18 cellular contexts compared by ENCODE assay signal in genomic region chr14:68899033-68899603, GRCh38.
A peak's percentile ranks its signal among the peaks of the same experiment; 100 is the strongest.
DNase-seq lines count a peak whose midpoint lies in the region; ATAC-seq, FAIRE-seq and TF ChIP-seq lines count a peak whose summit lies in the region.
"Had no signal": no experiment of that assay in that cellular context is flagged by ENCODE, and none has a peak within 500 bp of the region (broad histone marks: within the 10 kb centered on the region; RNA-seq: fewer than 3 reads in every experiment).

No MANE protein-coding gene starts in this region.

- no peaks in the 10 kb centered on the region for H3K9me1 ChIP-seq in keratinocyte (ENCODE audit: control insufficient read depth, extremely low read depth, insufficient read depth, low read length)

- no peak overlapping the region for H2AFZ ChIP-seq in keratinocyte (ENCODE audit: control insufficient read depth, low read length)

- H3K27ac ChIP-seq in keratinocyte (ENCODE audit: control insufficient read depth, insufficient read depth, low read length) = peak overlapping the region; percentile 3
- peak overlapping the region; percentile 80 to 100 for H3K27ac ChIP-seq in tibial artery
- H3K27ac ChIP-seq: lower lobe of right lung had no signal

- ATAC-seq in HG03045 (IDR thresholded peaks at IDR 0.05; ENCODE audit: unreplicated experiment) (no peak), GM19328 (IDR thresholded peaks at IDR 0.05; ENCODE audit: unreplicated experiment) (no peak)

- H3K36me3 ChIP-seq in keratinocyte (ENCODE audit: control insufficient read depth in 2 of 2, extremely low read depth in 1 of 2, insufficient read depth in 2 of 2, low read length in 2 of 2) = peaks cover 66 to 71% of the 10 kb centered on the region in 2 experiments
- peaks cover 53 to 92% (median 82%) of the 10 kb centered on the region in 3 donors for H3K36me3 ChIP-seq in tibial artery

- peaks cover 59% of the 10 kb centered on the region for H3K79me2 ChIP-seq in keratinocyte (ENCODE audit: control insufficient read depth, insufficient read depth, low read length)

- H3K4me3 ChIP-seq in keratinocyte (ENCODE audit: control insufficient read depth in 2 of 3, extremely low read depth in 1 of 3, insufficient read depth in 2 of 3, low read depth in 1 of 3, low read length in 3 of 3) = no peak overlapping the region
- no peak overlapping the region for H3K4me3 ChIP-seq in tibial artery
- H3K4me3 ChIP-seq: A549, lower lobe of right lung had no signal

- peaks cover 10% of the 10 kb centered on the region for H3K36me3 Mint-ChIP-seq in activated CD4-positive, alpha-beta memory T cell treated with anti-CD3 and anti-CD28 coated beads, Interleukin-2, amount 10 ng/mL, durations not matched to agents 7 days and 5 days (ENCODE audit: low read depth)
- peaks cover 25% of the 10 kb centered on the region for H3K36me3 Mint-ChIP-seq in activated CD4-positive, alpha-beta memory T cell treated with anti-CD3 and anti-CD28 coated beads for 36 hours
- peaks cover 14% of the 10 kb centered on the region for H3K36me3 Mint-ChIP-seq in activated naive CD8-positive, alpha-beta T cell

- POLR2A ChIA-PET in activated CD4-positive, alpha-beta memory T cell treated with anti-CD3 and anti-CD28 coated beads, Interleukin-2, amount 10 ng/mL, durations not matched to agents 7 days and 5 days (lab: Charles Lee) = no interaction called here
- POLR2A ChIA-PET in activated CD4-positive, alpha-beta memory T cell treated with anti-CD3 and anti-CD28 coated beads for 36 hours (lab: Charles Lee) = no interaction called here

- no peak overlapping the region for H3K4me2 ChIP-seq in keratinocyte (ENCODE audit: control insufficient read depth, extremely low read depth, insufficient read depth, low read depth, low read length)
- H3K4me2 ChIP-seq: A549 had no signal

- no peak overlapping the region for H3K4me3 Mint-ChIP-seq in activated CD4-positive, alpha-beta memory T cell treated with anti-CD3 and anti-CD28 coated beads, Interleukin-2, amount 10 ng/mL, durations not matched to agents 7 days and 5 days
- no peak overlapping the region for H3K4me3 Mint-ChIP-seq in activated CD4-positive, alpha-beta memory T cell treated with anti-CD3 and anti-CD28 coated beads for 36 hours
- no peak overlapping the region for H3K4me3 Mint-ChIP-seq in activated naive CD8-positive, alpha-beta T cell
- H3K4me3 Mint-ChIP-seq: activated B cell treated with CpG ODN at 0.5 μM for 24 hours, endodermal cell, IgD-negative memory B cell had no signal

- no peak for TF ChIP-seq CTCF in keratinocyte (optimal IDR thresholded peaks at IDR 0.05 in 1 of 3, IDR thresholded peaks at IDR 0.05 in 1 of 3, conservative IDR thresholded peaks at IDR 0.05 in 1 of 3; ENCODE audit: extremely low read depth in 1 of 3, insufficient read depth in 2 of 3, low read length in 3 of 3)
- TF ChIP-seq CTCF in tibial artery (IDR thresholded peaks at IDR 0.05) = no peak
- TF ChIP-seq CTCF in D721Med (IDR thresholded peaks at IDR 0.05; ENCODE audit: insufficient read depth, missing control alignments) = no peak

- H3K27me3 ChIP-seq in keratinocyte (ENCODE audit: control insufficient read depth, extremely low read depth, insufficient read depth, low read length) (no peaks in the 10 kb centered on the region), tibial artery (no peaks in the 10 kb centered on the region)

- peaks cover 38% of the 10 kb centered on the region for H4K20me1 ChIP-seq in keratinocyte (ENCODE audit: control insufficient read depth, extremely low read depth, insufficient read depth, low read length)

- DNase-seq in activated CD4-positive, alpha-beta memory T cell treated with anti-CD3 and anti-CD28 coated beads, Interleukin-2, amount 10 ng/mL, durations not matched to agents 7 days and 5 days = no peak
- DNase-seq in activated CD4-positive, alpha-beta memory T cell treated with anti-CD3 and anti-CD28 coated beads for 36 hours = no peak
- DNase-seq in keratinocyte (ENCODE audit: low read depth, low spot score) (no peak), tibial artery (no peak), D721Med (ENCODE audit: insufficient read length, low spot score) (no peak)
- DNase-seq: activated B cell treated with CpG ODN at 0.5 μM for 24 hours; endodermal cell; NCI-H1436; NCI-H774; stimulated activated CD4-positive, alpha-beta T cell treated with anti-CD3 and anti-CD28 coated beads, Interleukin-4, amount 100 ng/mL, for 1 hour; substantia nigra had no signal

- CTCF ChIA-PET in activated CD4-positive, alpha-beta memory T cell treated with anti-CD3 and anti-CD28 coated beads, Interleukin-2, amount 10 ng/mL, durations not matched to agents 7 days and 5 days (lab: Charles Lee) = no interaction called here
- CTCF ChIA-PET in activated CD4-positive, alpha-beta memory T cell treated with anti-CD3 and anti-CD28 coated beads for 36 hours (lab: Charles Lee) = no interaction called here

- peaks cover 2% of the 10 kb centered on the region for H3K9me3 Mint-ChIP-seq in activated CD4-positive, alpha-beta memory T cell treated with anti-CD3 and anti-CD28 coated beads, Interleukin-2, amount 10 ng/mL, durations not matched to agents 7 days and 5 days
- no peaks in the 10 kb centered on the region for H3K9me3 Mint-ChIP-seq in activated CD4-positive, alpha-beta memory T cell treated with anti-CD3 and anti-CD28 coated beads for 36 hours
- H3K9me3 Mint-ChIP-seq in activated naive CD8-positive, alpha-beta T cell (ENCODE audit: low read depth) = no peaks in the 10 kb centered on the region
- H3K9me3 Mint-ChIP-seq: activated B cell treated with CpG ODN at 0.5 μM for 24 hours, endodermal cell had no signal

- intact Hi-C loops in activated CD4-positive, alpha-beta memory T cell treated with anti-CD3 and anti-CD28 coated beads for 36 hours (cut with micrococcal nuclease) = no loop called here
- intact Hi-C loops in tibial artery (cut with DNase I; ENCODE audit: low total_unique reads) = no loop called here

- peak overlapping the region; percentile 62 for H3K27ac Mint-ChIP-seq in activated CD4-positive, alpha-beta memory T cell treated with anti-CD3 and anti-CD28 coated beads, Interleukin-2, amount 10 ng/mL, durations not matched to agents 7 days and 5 days
- no peak overlapping the region for H3K27ac Mint-ChIP-seq in activated CD4-positive, alpha-beta memory T cell treated with anti-CD3 and anti-CD28 coated beads for 36 hours
- H3K27ac Mint-ChIP-seq in activated naive CD8-positive, alpha-beta T cell = peak overlapping the region; percentile 90
- H3K27ac Mint-ChIP-seq: activated B cell treated with CpG ODN at 0.5 μM for 24 hours, endodermal cell had no signal

- FAIRE-seq in keratinocyte (lab: Jason Lieb, UNC) (no peak), D721Med (lab: Jason Lieb, UNC) (no peak)
- FAIRE-seq: A549, GM12892 had no signal

- H3K4me1 Mint-ChIP-seq in activated CD4-positive, alpha-beta memory T cell treated with anti-CD3 and anti-CD28 coated beads, Interleukin-2, amount 10 ng/mL, durations not matched to agents 7 days and 5 days = peaks cover 12% of the 10 kb centered on the region
- peaks cover 12% of the 10 kb centered on the region for H3K4me1 Mint-ChIP-seq in activated CD4-positive, alpha-beta memory T cell treated with anti-CD3 and anti-CD28 coated beads for 36 hours (ENCODE audit: low read depth)
- peaks cover 30% of the 10 kb centered on the region for H3K4me1 Mint-ChIP-seq in activated naive CD8-positive, alpha-beta T cell (ENCODE audit: low read depth)
- H3K4me1 Mint-ChIP-seq: activated B cell treated with CpG ODN at 0.5 μM for 24 hours, endodermal cell, IgD-negative memory B cell had no signal

- no peak overlapping the region for H3K9ac ChIP-seq in keratinocyte (ENCODE audit: control insufficient read depth, extremely low read depth, insufficient read depth, low read length)

- dilution Hi-C loops in keratinocyte (cut with MboI; ENCODE audit: extremely low pct_ligation_motif_present, low sequenced_read_pairs) = no loop called here

- H3K9me3 ChIP-seq in keratinocyte (ENCODE audit: control insufficient read depth, low read depth, low read length) (no peaks in the 10 kb centered on the region), tibial artery (no peaks in the 10 kb centered on the region)
- H3K9me3 ChIP-seq: A549, lower lobe of right lung had no signal

- H3K4me1 ChIP-seq in keratinocyte (ENCODE audit: control insufficient read depth, extremely low read depth, insufficient read depth, low read length) = no peaks in the 10 kb centered on the region
- peaks cover 0 to 93% (median 45%) of the 10 kb centered on the region in 4 donors for H3K4me1 ChIP-seq in tibial artery
- H3K4me1 ChIP-seq: lower lobe of right lung had no signal

- H3K27me3 Mint-ChIP-seq in activated CD4-positive, alpha-beta memory T cell treated with anti-CD3 and anti-CD28 coated beads, Interleukin-2, amount 10 ng/mL, durations not matched to agents 7 days and 5 days = no peaks in the 10 kb centered on the region
- H3K27me3 Mint-ChIP-seq in activated CD4-positive, alpha-beta memory T cell treated with anti-CD3 and anti-CD28 coated beads for 36 hours = no peaks in the 10 kb centered on the region
- no peaks in the 10 kb centered on the region for H3K27me3 Mint-ChIP-seq in activated naive CD8-positive, alpha-beta T cell
